Comparison of ENCODE assay signal across 12 cellular contexts in genomic region chr11:2380396-2380795, GRCh38. TPM values are rescaled to one million over a fixed set of nuclear protein-coding genes. Genes with fewer than 3 reads are reported as not detected.
DNase-seq lines count a peak whose midpoint lies in the region; ATAC-seq and TF ChIP-seq lines count a peak whose summit lies in the region.
"Had no signal": no experiment of that assay in that cellular context is flagged by ENCODE, and none has a peak within 500 bp of the region (broad histone marks: within the 10 kb centered on the region; RNA-seq: fewer than 3 reads in every experiment).

No MANE protein-coding gene starts in this region.

- H3K9me3 ChIP-seq in heart right ventricle (no peaks in the 10 kb centered on the region), colonic mucosa (no peaks in the 10 kb centered on the region)
- H3K9me3 ChIP-seq in naive thymus-derived CD4-positive, alpha-beta T cell (ENCODE audit: control insufficient read depth in 2 of 3, low read length in 3 of 3) = no peaks in the 10 kb centered on the region

- POLR2A ChIA-PET in naive thymus-derived CD4-positive, alpha-beta T cell (lab: Charles Lee) = interaction anchor here (0.6 kb wide), 1 partner anchor 87 kb away, joined by 3 read pairs; no protein-coding TSS in a partner anchor

- peaks cover 27 to 64% (median 33%) of the 10 kb centered on the region in 7 donors for H3K4me1 Mint-ChIP-seq in naive thymus-derived CD4-positive, alpha-beta T cell

- H3K27me3 ChIP-seq in heart right ventricle (no peaks in the 10 kb centered on the region), colonic mucosa (no peaks in the 10 kb centered on the region)
- no peaks in the 10 kb centered on the region for H3K27me3 ChIP-seq in naive thymus-derived CD4-positive, alpha-beta T cell (ENCODE audit: control insufficient read depth in 2 of 2, insufficient read depth in 2 of 2, low read length in 2 of 2)

- DNase-seq in heart right ventricle = peak in 1 of 2 donors; percentile 17
- no peak for DNase-seq in cardiac septum (ENCODE audit: low spot score)
- DNase-seq in colonic mucosa = no peak
- no peak for DNase-seq in naive thymus-derived CD4-positive, alpha-beta T cell
- no peak for DNase-seq in kidney tubule cell (ENCODE audit: low spot score)
- no peak for DNase-seq in ACHN
- DNase-seq in NCI-H2227 (lab: John Stamatoyannopoulos, UW; ENCODE audit: unreplicated experiment) = no peak
- DNase-seq in germinal center (ENCODE audit: low spot score) = no peak
- DNase-seq: activated CD4-positive, alpha-beta T cell treated with anti-CD3 and anti-CD28 coated beads for 1 hour; COR-L47; NCI-H2171 treated with DMSO at 0.1 percent for 48 hours; stimulated activated naive CD4-positive, alpha-beta T cell had no signal

- H3K36me3 ChIP-seq in heart right ventricle (peaks cover 0 to 15% (median 0%) of the 10 kb centered on the region in 9 donors), colonic mucosa (no peaks in the 10 kb centered on the region)
- H3K36me3 ChIP-seq in naive thymus-derived CD4-positive, alpha-beta T cell (ENCODE audit: control insufficient read depth in 2 of 3, insufficient read depth in 3 of 3, low read length in 3 of 3) = peaks cover 0 to 17% (median 3%) of the 10 kb centered on the region in 3 experiments

- no peaks in the 10 kb centered on the region for H3K9me3 Mint-ChIP-seq in naive thymus-derived CD4-positive, alpha-beta T cell

- H3K36me3 Mint-ChIP-seq in naive thymus-derived CD4-positive, alpha-beta T cell = no peaks in the 10 kb centered on the region

- CTCF ChIA-PET in naive thymus-derived CD4-positive, alpha-beta T cell (lab: Charles Lee) = no interaction called here

- intact Hi-C loops in heart right ventricle (cut with DNase I) = loop anchor here in 2 of 10 donors (5.0 kb wide), 1 partner anchor 73 kb away; no protein-coding TSS in a partner anchor
- intact Hi-C loops in cardiac septum (cut with DNase I) = no loop called here
- intact Hi-C loops in colonic mucosa (cut with DNase I) = no loop called here
- intact Hi-C loops in naive thymus-derived CD4-positive, alpha-beta T cell (cut with micrococcal nuclease) = no loop called here

- H3K4me1 ChIP-seq in heart right ventricle (peaks cover 60 to 86% (median 72%) of the 10 kb centered on the region in 9 donors), colonic mucosa (peaks cover 32% of the 10 kb centered on the region)
- H3K4me1 ChIP-seq in naive thymus-derived CD4-positive, alpha-beta T cell (ENCODE audit: control insufficient read depth in 2 of 2, insufficient read depth in 2 of 2, low read length in 2 of 2) = peaks cover 27 to 38% of the 10 kb centered on the region in 2 donors

- ATAC-seq in heart right ventricle = no peak
- no peak for ATAC-seq in naive thymus-derived CD4-positive, alpha-beta T cell

- H3K4me3 ChIP-seq in heart right ventricle (peak overlapping the region in 9 of 10 donors; percentile 13 to 100 (median 99)), colonic mucosa (no peak overlapping the region)
- no peak overlapping the region for H3K4me3 ChIP-seq in naive thymus-derived CD4-positive, alpha-beta T cell (ENCODE audit: low read length)

- TF ChIP-seq CTCF in heart right ventricle (IDR thresholded peaks at IDR 0.05) (no peak), colonic mucosa (IDR thresholded peaks at IDR 0.05) (no peak)

- H3K27ac Mint-ChIP-seq in naive thymus-derived CD4-positive, alpha-beta T cell = peak overlapping the region in 1 of 9 donors; percentile 57

- 50 to 63% methylated on average over 13 of the region's 13 CpGs for WGBS in heart right ventricle, 2 donors

- no peaks in the 10 kb centered on the region for H3K27me3 Mint-ChIP-seq in naive thymus-derived CD4-positive, alpha-beta T cell

- in situ Hi-C loops in ACHN (cut with HindIII; ENCODE audit: low pct_ligation_motif_present, low pct_unique_long_range_greater_than_20kb, low sequenced_read_pairs) = no loop called here

- peak overlapping the region in 1 of 2 donors; percentile 33 for H3K9ac ChIP-seq in colonic mucosa (ENCODE audit: low read depth in 2 of 2, low read length in 2 of 2)

- H3K27ac ChIP-seq in heart right ventricle (peak overlapping the region; percentile 73 to 100 (median 98)), colonic mucosa (peak overlapping the region; percentile 55)
- no peak overlapping the region for H3K27ac ChIP-seq in naive thymus-derived CD4-positive, alpha-beta T cell (ENCODE audit: low read depth, low read length)

- H3K4me3 Mint-ChIP-seq in naive thymus-derived CD4-positive, alpha-beta T cell = peak overlapping the region in 7 of 10 donors; percentile 32 to 87 (median 37)

RNA-seq across cellular contexts. Expression of gene CD81, which starts 3.3 kb away (rescaled TPM):
- 100 to 1,000 TPM; 461 to 959 (median 513) TPM for total RNA-seq in heart right ventricle
- 100 to 1,000 TPM; 346 to 588 TPM for polyA plus RNA-seq in heart right ventricle
- 663 TPM for total RNA-seq in cardiac septum
- 100 to 1,000 TPM; 185 to 208 TPM for total RNA-seq in colonic mucosa
- total RNA-seq in naive thymus-derived CD4-positive, alpha-beta T cell = 100 to 1,000 TPM in 4 of 5 experiments, 10 to 100 TPM in 1; 97.5 to 173 (median 138) TPM
- 10 to 100 TPM; 19.0 to 39.6 TPM for polyA plus RNA-seq in naive thymus-derived CD4-positive, alpha-beta T cell

RNA-seq across cellular contexts. Expression of gene TSSC4, which starts 20.2 kb away (rescaled TPM):
- total RNA-seq in heart right ventricle = 10 to 100 TPM; 22.0 to 46.4 (median 29.2) TPM
- 10 to 100 TPM; 56.0 to 72.3 TPM for polyA plus RNA-seq in heart right ventricle
- total RNA-seq in cardiac septum = 36.2 TPM
- total RNA-seq in colonic mucosa = 10 to 100 TPM; 35.6 to 59.0 TPM
- 10 to 100 TPM; 43.6 to 55.0 (median 50.9) TPM for total RNA-seq in naive thymus-derived CD4-positive, alpha-beta T cell
- polyA plus RNA-seq in naive thymus-derived CD4-positive, alpha-beta T cell = 10 to 100 TPM; 51.7 to 83.7 TPM

Comparison
In these comparisons a context has a peak if more than half of its experiments do, and no peak if none do; other contexts are left out.
1. H3K4me3 ChIP-seq: peak in heart right ventricle (9 of 10); none in colonic mucosa (single experiment) and naive thymus-derived CD4-positive, alpha-beta T cell (single experiment).